Comparison of ENCODE assay signal across 8 cellular contexts in genomic region chr19:9621156-9622037, GRCh38. TPM values are rescaled to one million over a fixed set of nuclear protein-coding genes. Genes with fewer than 3 reads are reported as not detected.
DNase-seq lines count a peak whose midpoint lies in the region; ATAC-seq and TF ChIP-seq lines count a peak whose summit lies in the region.

ZNF561 (minus strand) TSS chr19:9621232; CDS start chr19:9619456, 1,776 bp downstream.

- no peaks in the 10 kb centered on the region for H3K27me3 ChIP-seq in CD4-positive, alpha-beta memory T cell (ENCODE audit: insufficient read depth, low read length)
- H3K27me3 ChIP-seq in mononuclear cell (ENCODE audit: insufficient read depth, low read length) = no peaks in the 10 kb centered on the region

- H3K27ac ChIP-seq in CD4-positive, alpha-beta memory T cell (ENCODE audit: low read depth, low read length) = peak within 1 kb of the TSS; percentile 88
- H3K27ac ChIP-seq in OCI-LY7 (ENCODE audit: low read depth, low read length, poor library complexity, severe bottlenecking) = peak within 1 kb of the TSS; percentile 66

- H3K36me3 Mint-ChIP-seq in CD4-positive, alpha-beta memory T cell = peaks cover 22 to 44% of the 10 kb centered on the region in 2 donors

- peak within 1 kb of the TSS; percentile 100 for H3K27ac Mint-ChIP-seq in CD4-positive, alpha-beta memory T cell

- intact Hi-C loops in CD4-positive, alpha-beta memory T cell (cut with micrococcal nuclease) = loop anchor here (1.0 to 2.0 kb wide), 7 partner anchors 37 to 481 kb away; partner anchors contain the start of genes ZNF121, ZNF317, ZNF562 and ZNF846
- intact Hi-C loops in OCI-LY7 (cut with micrococcal nuclease; ENCODE audit: unreplicated experiment) = loop anchor here (1.0 to 5.0 kb wide), 2 partner anchors 39 to 147 kb away; partner anchors contain the start of genes ZNF121 and ZNF846

- POLR2A ChIA-PET in CD4-positive, alpha-beta memory T cell (lab: Charles Lee; ENCODE audit: partially characterized antibody) = interaction anchor here (0.6 to 3.2 kb wide), 9 partner anchors 15 to 761 kb away, joined by 3 to 36 read pairs (median 4); partner anchors contain the start of genes UBL5, ZNF266, ZNF559 and ZNF846
- POLR2A ChIA-PET in OCI-LY7 (lab: Charles Lee) = interaction anchor here (0.6 to 1.0 kb wide), 3 partner anchors 147 to 974 kb away, joined by 3 to 4 read pairs (median 3); partner anchors contain the start of genes UBL5 and ZNF846

- H4K20me1 ChIP-seq in OCI-LY7 (ENCODE audit: insufficient read depth, low read length) = no peaks in the 10 kb centered on the region

- H3K4me3 Mint-ChIP-seq in CD4-positive, alpha-beta memory T cell = peak within 1 kb of the TSS; percentile 96 to 100 (median 99)

- H3K4me1 ChIP-seq in CD4-positive, alpha-beta memory T cell (ENCODE audit: insufficient read depth, low read length) = peaks cover 21% of the 10 kb centered on the region
- peaks cover 6% of the 10 kb centered on the region for H3K4me1 ChIP-seq in OCI-LY7 (ENCODE audit: insufficient read depth, low read length, poor library complexity, severe bottlenecking)
- H3K4me1 ChIP-seq in mononuclear cell (ENCODE audit: insufficient read depth, low read length) = peaks cover 23% of the 10 kb centered on the region

- CTCF ChIA-PET in CD4-positive, alpha-beta memory T cell (lab: Charles Lee; ENCODE audit: partially characterized antibody) = interaction anchor here (0.6 to 1.3 kb wide), 2 partner anchors 34 to 164 kb away, joined by 3 read pairs; no protein-coding TSS in a partner anchor
- CTCF ChIA-PET in OCI-LY7 (lab: Charles Lee; ENCODE audit: unreplicated experiment) = interaction anchor here (0.8 kb wide), 1 partner anchor 35 kb away, joined by 3 read pairs; no protein-coding TSS in a partner anchor

- peak within 1 kb of the TSS; percentile 92 for H2AFZ ChIP-seq in OCI-LY7 (ENCODE audit: low read length)

- peaks cover 17% of the 10 kb centered on the region for H3K36me3 ChIP-seq in CD4-positive, alpha-beta memory T cell (ENCODE audit: insufficient read depth, low read length)
- peaks cover 30% of the 10 kb centered on the region for H3K36me3 ChIP-seq in OCI-LY7 (ENCODE audit: insufficient read depth, low read length)

- TSS peak; percentile 97 for BruUV-seq in OCI-LY7 (replicated peaks; lab: Mats Ljungman, UMichigan)

- TF ChIP-seq CTCF in OCI-LY7 (conservative IDR thresholded peaks at IDR 0.05; ENCODE audit: low read length) (no peak), epithelial cell of esophagus (IDR thresholded peaks at IDR 0.05; ENCODE audit: insufficient read depth, low read depth, low read length, missing control alignments) (no peak)

- no peaks in the 10 kb centered on the region for H3K9me3 ChIP-seq in CD4-positive, alpha-beta memory T cell (ENCODE audit: control insufficient read depth in 1 of 2, low read length in 2 of 2)
- H3K9me3 ChIP-seq in OCI-LY7 (ENCODE audit: low read length) (peaks cover 5% of the 10 kb centered on the region; the same call in 1 of the 2 replicates), mononuclear cell (ENCODE audit: low read depth, low read length) (no peaks in the 10 kb centered on the region)

- peak; percentile 89 to 92 (median 90) for DNase-seq in CD4-positive, alpha-beta memory T cell
- peak; percentile 66 for DNase-seq in HuH-7 (ENCODE audit: low spot score)
- DNase-seq in OCI-LY7 (ENCODE audit: low spot score) = peak; percentile 92
- peak; percentile 80 for DNase-seq in activated T-cell treated with anti-CD3 and anti-CD28 coated beads for 1 hour (ENCODE audit: low read depth)
- DNase-seq in epithelial cell of esophagus (ENCODE audit: low read depth) = peak; percentile 92
- peak; percentile 74 to 81 for DNase-seq in stimulated activated CD8-positive, alpha-beta memory T cell treated with anti-CD3 and anti-CD28 coated beads, Interleukin-2, amount 100 ng/mL, for 48 hours (ENCODE audit: low read depth in 2 of 2)

- peak within 1 kb of the TSS; percentile 87 to 94 for H3K4me3 ChIP-seq in CD4-positive, alpha-beta memory T cell (ENCODE audit: low read length in 2 of 2)
- H3K4me3 ChIP-seq in OCI-LY7 (ENCODE audit: low read depth, low read length, poor library complexity, severe bottlenecking) (peak within 1 kb of the TSS; percentile 78), epithelial cell of esophagus (ENCODE audit: low read length) (peak within 1 kb of the TSS; percentile 99), mononuclear cell (ENCODE audit: low read length) (peak within 1 kb of the TSS; percentile 95)

- peaks cover 0 to 10% (median 5%) of the 10 kb centered on the region in 8 donors for H3K9me3 Mint-ChIP-seq in CD4-positive, alpha-beta memory T cell

- H3K4me1 Mint-ChIP-seq in CD4-positive, alpha-beta memory T cell = peaks cover 16 to 29% (median 22%) of the 10 kb centered on the region in 4 donors

- peak within 1 kb of the TSS; percentile 95 for H3K4me2 ChIP-seq in OCI-LY7 (ENCODE audit: low read length)

- H3K79me2 ChIP-seq in OCI-LY7 (ENCODE audit: insufficient read depth, low read depth, low read length) = peaks cover 13% of the 10 kb centered on the region

- H3K9me2 ChIP-seq in OCI-LY7 (ENCODE audit: insufficient read depth, low read length) = no peaks in the 10 kb centered on the region

- peak; percentile 70 for ATAC-seq in GM21367 (IDR thresholded peaks at IDR 0.05; ENCODE audit: unreplicated experiment)

- H3K27me3 Mint-ChIP-seq in CD4-positive, alpha-beta memory T cell = peaks cover 0 to 3% of the 10 kb centered on the region in 2 donors

RNA-seq across cellular contexts. Expression of gene ZNF561, which starts in this region (rescaled TPM):
- total RNA-seq in CD4-positive, alpha-beta memory T cell = 10 to 100 TPM; 67.2 to 75.8 TPM
- polyA plus RNA-seq in CD4-positive, alpha-beta memory T cell = 10 to 100 TPM; 12.5 to 17.4 TPM
- 14.9 and 17.3 TPM in 2 replicates for total RNA-seq in OCI-LY7 (2014; rRNA removed; shearing (Covaris generic))
- total RNA-seq in OCI-LY7 (2022) (22.2 and 25.3 TPM in 2 replicates), mononuclear cell (32.1 TPM)

Comparison
In these comparisons a context has a peak if more than half of its experiments do, and no peak if none do; other contexts are left out.
1. Peak in every context shown above with its lines: DNase-seq, ATAC-seq, H3K4me3 ChIP-seq and H3K27ac ChIP-seq.